ENCODE assay signal across 8 cellular contexts in genomic region chr3:14921034-14921616, GRCh38. TPM values are rescaled to one million over a fixed set of nuclear protein-coding genes. Genes with fewer than 3 reads are reported as not detected.
DNase-seq lines count a peak whose midpoint lies in the region; ATAC-seq and TF ChIP-seq lines count a peak whose summit lies in the region.

No MANE protein-coding gene starts in this region.

- no peaks in the 10 kb centered on the region for H3K27me3 ChIP-seq in right atrium auricular region

- H3K4me3 ChIP-seq in HFF-Myc (replicated peaks; ENCODE audit: low read depth, low read length) (no peak overlapping the region), right atrium auricular region (no peak overlapping the region), retinal pigment epithelial cell (ENCODE audit: low read length) (no peak overlapping the region)

- peaks cover 0 to 9% of the 10 kb centered on the region in 2 donors for H3K4me1 ChIP-seq in right atrium auricular region

- no peak for ATAC-seq in GM21717 (IDR thresholded peaks at IDR 0.05; ENCODE audit: unreplicated experiment)

- TF ChIP-seq CTCF in HFF-Myc (IDR thresholded peaks at IDR 0.05; ENCODE audit: low read depth, low read length, missing control alignments): peak; percentile 91
- peak; percentile 96 to 98 for TF ChIP-seq CTCF in right atrium auricular region (IDR thresholded peaks at IDR 0.05)
- TF ChIP-seq CTCF in retinal pigment epithelial cell (conservative IDR thresholded peaks at IDR 0.05; ENCODE audit: low read depth, low read length): peak; percentile 91

- DNase-seq in G401 (ENCODE audit: low spot score) (peak; percentile 87), HFF-Myc (ENCODE audit: extremely low read depth, low read depth) (peak; percentile 70), NCI-H146 treated with DMSO at 0.1 percent for 48 hours (lab: John Stamatoyannopoulos, UW; ENCODE audit: unreplicated experiment) (peak; percentile 15), T-helper 2 cell (peak; percentile 57 to 76 (median 71)), amniotic stem cell (lab: John Stamatoyannopoulos, UW) (peak; percentile 78), right atrium auricular region (ENCODE audit: low spot score) (peak; percentile 95), retinal pigment epithelial cell (ENCODE audit: low read depth) (peak; percentile 38)

- in situ Hi-C loops in G401 (cut with HindIII; ENCODE audit: low sequenced_read_pairs): no loop called here

- H3K27ac ChIP-seq in right atrium auricular region: no peak overlapping the region

- H3K9me3 ChIP-seq in right atrium auricular region: no peaks in the 10 kb centered on the region

- no peaks in the 10 kb centered on the region for H3K36me3 ChIP-seq in right atrium auricular region

RNA-seq across cellular contexts. Expression of gene NR2C2, which starts 26.3 kb away (rescaled TPM):
- total RNA-seq in G401 (2014; rRNA removed; shearing (Covaris generic)): 6.9 and 8.5 TPM in 2 replicates
- 10 to 100 TPM; 22.3 to 29.2 TPM for total RNA-seq in right atrium auricular region

Comparison
In these comparisons a context has a peak if more than half of its experiments do, and no peak if none do; other contexts are left out.
1. DNase-seq: peak in every context shown above with its lines; median percentile 95 in right atrium auricular region; 87 in G401; 78 in amniotic stem cell; 71 in T-helper 2 cell; 70 in HFF-Myc; 38 in retinal pigment epithelial cell; 15 in NCI-H146 treated with DMSO at 0.1 percent for 48 hours.